ENCODE assay signal across 8 cellular contexts in the genomic region with DNA sequence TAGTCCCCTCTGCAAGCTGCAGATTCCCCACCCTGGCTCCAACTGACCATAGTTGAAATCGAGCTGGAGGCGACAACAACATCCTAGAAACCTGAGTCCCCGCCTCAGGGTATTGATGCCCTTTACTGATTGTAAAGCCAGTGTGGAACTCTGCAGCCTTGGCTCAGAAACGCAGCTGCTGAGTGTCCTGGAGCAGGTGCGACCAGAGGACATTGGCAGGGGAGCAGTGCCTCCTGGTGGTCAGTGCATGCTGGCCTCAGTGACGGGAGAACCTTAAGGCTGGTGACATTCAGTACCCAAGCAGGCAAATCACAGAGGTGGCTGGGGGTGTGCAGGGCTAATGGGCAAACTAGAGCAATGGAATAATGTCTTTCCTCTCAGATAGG. TPM values are rescaled to one million over a fixed set of nuclear protein-coding genes. Genes with fewer than 3 reads are reported as not detected.
A peak's percentile ranks its signal among the peaks of the same experiment; 100 is the strongest.
DNase-seq lines count a peak whose midpoint lies in the region; ATAC-seq and TF ChIP-seq lines count a peak whose summit lies in the region.

No MANE protein-coding gene starts in this region.

- DNase-seq in CD4-positive, alpha-beta memory T cell, result peak in 4 of 5 donors; percentile 8 to 46 (median 26)
- DNase-seq in LoVo (ENCODE audit: low spot score), result peak; percentile 52
- DNase-seq in WTC11 (ENCODE audit: low spot score), result peak; percentile 90
- peak; percentile 79 for DNase-seq in ecto neural progenitor cell (ENCODE audit: low spot score)
- DNase-seq in myocyte (ENCODE audit: low read depth), result peak; percentile 28
- DNase-seq in thoracic aorta (ENCODE audit: low spot score), result no peak
- no peak for DNase-seq in amniotic stem cell (lab: John Stamatoyannopoulos, UW)

- CTCF ChIA-PET in CD4-positive, alpha-beta memory T cell (lab: Charles Lee; ENCODE audit: partially characterized antibody), result interaction anchor here (0.9 to 1.0 kb wide), 2 partner anchors 29 to 561 kb away, joined by 4 read pairs; no protein-coding TSS in a partner anchor
- CTCF ChIA-PET in WTC11 (lab: Charles Lee), result interaction anchor here (0.7 to 2.1 kb wide), 10 partner anchors 10 to 247 kb away, joined by 3 to 15 read pairs (median 4); a partner anchor contains a TSS

- peaks cover 0 to 1% of the 10 kb centered on the region in 2 donors for H3K27me3 Mint-ChIP-seq in CD4-positive, alpha-beta memory T cell
- H3K27me3 Mint-ChIP-seq in WTC11 (ENCODE audit: low read depth), result no peaks in the 10 kb centered on the region; the same call in 1 of the 2 replicates

- no peak overlapping the region for H3K27ac ChIP-seq in CD4-positive, alpha-beta memory T cell (ENCODE audit: low read depth, low read length)
- H3K27ac ChIP-seq in thoracic aorta, result no peak overlapping the region

- no peaks in the 10 kb centered on the region for H3K4me1 Mint-ChIP-seq in CD4-positive, alpha-beta memory T cell
- peaks cover 6% of the 10 kb centered on the region for H3K4me1 Mint-ChIP-seq in WTC11

- intact Hi-C loops in CD4-positive, alpha-beta memory T cell (cut with micrococcal nuclease), result loop anchor here (1.0 kb wide), 1 partner anchor 109 kb away; a partner anchor contains a TSS

- peak; percentile 95 for ATAC-seq in WTC11
- ATAC-seq in thoracic aorta (ENCODE audit: insufficient number of reproducible peaks, low FRiP score, low read depth), result no peak
- ATAC-seq in GM18858 (IDR thresholded peaks at IDR 0.05; ENCODE audit: unreplicated experiment), result no peak

- H3K36me3 ChIP-seq in CD4-positive, alpha-beta memory T cell (ENCODE audit: insufficient read depth, low read length), result no peaks in the 10 kb centered on the region
- H3K36me3 ChIP-seq in thoracic aorta, result no peaks in the 10 kb centered on the region

- POLR2A ChIA-PET in CD4-positive, alpha-beta memory T cell (lab: Charles Lee; ENCODE audit: partially characterized antibody), result no interaction called here
- POLR2A ChIA-PET in WTC11 (lab: Charles Lee), result interaction anchor here (0.6 kb wide), 1 partner anchor 38 kb away, joined by 4 read pairs; no protein-coding TSS in a partner anchor

- no peak overlapping the region for H3K4me3 Mint-ChIP-seq in CD4-positive, alpha-beta memory T cell
- peak overlapping the region; percentile 66 for H3K4me3 Mint-ChIP-seq in WTC11

- H3K4me3 ChIP-seq in CD4-positive, alpha-beta memory T cell (ENCODE audit: low read length in 2 of 2), result no peak overlapping the region
- H3K4me3 ChIP-seq in thoracic aorta, result no peak overlapping the region

- H3K9me3 ChIP-seq in CD4-positive, alpha-beta memory T cell (ENCODE audit: control insufficient read depth in 1 of 2, low read length in 2 of 2), result no peaks in the 10 kb centered on the region
- H3K9me3 ChIP-seq in thoracic aorta, result no peaks in the 10 kb centered on the region

- H3K36me3 Mint-ChIP-seq in CD4-positive, alpha-beta memory T cell, result no peaks in the 10 kb centered on the region
- no peaks in the 10 kb centered on the region for H3K36me3 Mint-ChIP-seq in WTC11

- H3K4me1 ChIP-seq in CD4-positive, alpha-beta memory T cell (ENCODE audit: insufficient read depth, low read length), result no peaks in the 10 kb centered on the region
- no peaks in the 10 kb centered on the region for H3K4me1 ChIP-seq in thoracic aorta (ENCODE audit: control insufficient read depth in 1 of 2, low read depth in 2 of 2)

- peaks cover 0 to 3% (median 0%) of the 10 kb centered on the region in 8 donors for H3K9me3 Mint-ChIP-seq in CD4-positive, alpha-beta memory T cell
- H3K9me3 Mint-ChIP-seq in WTC11, result peaks cover 5% of the 10 kb centered on the region; the same call in 1 of the 2 replicates

- no peak overlapping the region for H3K27ac Mint-ChIP-seq in CD4-positive, alpha-beta memory T cell
- no peak overlapping the region for H3K27ac Mint-ChIP-seq in WTC11

- TF ChIP-seq CTCF in WTC11 (IDR thresholded peaks at IDR 0.05) (peak; percentile 85), thoracic aorta (IDR thresholded peaks at IDR 0.05) (peak; percentile 51)

- no peaks in the 10 kb centered on the region for H3K27me3 ChIP-seq in CD4-positive, alpha-beta memory T cell (ENCODE audit: insufficient read depth, low read length)
- H3K27me3 ChIP-seq in thoracic aorta (replicated peaks; ENCODE audit: insufficient read depth), result no peaks in the 10 kb centered on the region

TF ChIP-seq in WTC11, 78 proteins besides CTCF, POLR2A, EP300 and RAD21 (continues in another document):
- TF ChIP-seq ZNF671 (CRISPR knock-in tag; IDR thresholded peaks at IDR 0.05) (no peak), TCF7 (CRISPR knock-in tag; IDR thresholded peaks at IDR 0.05; ENCODE audit: low read depth) (no peak)
- TF ChIP-seq, protein P1, sequence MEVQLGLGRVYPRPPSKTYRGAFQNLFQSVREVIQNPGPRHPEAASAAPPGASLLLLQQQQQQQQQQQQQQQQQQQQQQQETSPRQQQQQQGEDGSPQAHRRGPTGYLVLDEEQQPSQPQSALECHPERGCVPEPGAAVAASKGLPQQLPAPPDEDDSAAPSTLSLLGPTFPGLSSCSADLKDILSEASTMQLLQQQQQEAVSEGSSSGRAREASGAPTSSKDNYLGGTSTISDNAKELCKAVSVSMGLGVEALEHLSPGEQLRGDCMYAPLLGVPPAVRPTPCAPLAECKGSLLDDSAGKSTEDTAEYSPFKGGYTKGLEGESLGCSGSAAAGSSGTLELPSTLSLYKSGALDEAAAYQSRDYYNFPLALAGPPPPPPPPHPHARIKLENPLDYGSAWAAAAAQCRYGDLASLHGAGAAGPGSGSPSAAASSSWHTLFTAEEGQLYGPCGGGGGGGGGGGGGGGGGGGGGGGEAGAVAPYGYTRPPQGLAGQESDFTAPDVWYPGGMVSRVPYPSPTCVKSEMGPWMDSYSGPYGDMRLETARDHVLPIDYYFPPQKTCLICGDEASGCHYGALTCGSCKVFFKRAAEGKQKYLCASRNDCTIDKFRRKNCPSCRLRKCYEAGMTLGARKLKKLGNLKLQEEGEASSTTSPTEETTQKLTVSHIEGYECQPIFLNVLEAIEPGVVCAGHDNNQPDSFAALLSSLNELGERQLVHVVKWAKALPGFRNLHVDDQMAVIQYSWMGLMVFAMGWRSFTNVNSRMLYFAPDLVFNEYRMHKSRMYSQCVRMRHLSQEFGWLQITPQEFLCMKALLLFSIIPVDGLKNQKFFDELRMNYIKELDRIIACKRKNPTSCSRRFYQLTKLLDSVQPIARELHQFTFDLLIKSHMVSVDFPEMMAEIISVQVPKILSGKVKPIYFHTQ (CRISPR knock-in tag; IDR thresholded peaks at IDR 0.05), result no peak
- TF ChIP-seq, protein P2, sequence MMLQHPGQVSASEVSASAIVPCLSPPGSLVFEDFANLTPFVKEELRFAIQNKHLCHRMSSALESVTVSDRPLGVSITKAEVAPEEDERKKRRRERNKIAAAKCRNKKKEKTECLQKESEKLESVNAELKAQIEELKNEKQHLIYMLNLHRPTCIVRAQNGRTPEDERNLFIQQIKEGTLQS (CRISPR knock-in tag; conservative IDR thresholded peaks at IDR 0.05), result no peak
- TF ChIP-seq, protein P3, sequence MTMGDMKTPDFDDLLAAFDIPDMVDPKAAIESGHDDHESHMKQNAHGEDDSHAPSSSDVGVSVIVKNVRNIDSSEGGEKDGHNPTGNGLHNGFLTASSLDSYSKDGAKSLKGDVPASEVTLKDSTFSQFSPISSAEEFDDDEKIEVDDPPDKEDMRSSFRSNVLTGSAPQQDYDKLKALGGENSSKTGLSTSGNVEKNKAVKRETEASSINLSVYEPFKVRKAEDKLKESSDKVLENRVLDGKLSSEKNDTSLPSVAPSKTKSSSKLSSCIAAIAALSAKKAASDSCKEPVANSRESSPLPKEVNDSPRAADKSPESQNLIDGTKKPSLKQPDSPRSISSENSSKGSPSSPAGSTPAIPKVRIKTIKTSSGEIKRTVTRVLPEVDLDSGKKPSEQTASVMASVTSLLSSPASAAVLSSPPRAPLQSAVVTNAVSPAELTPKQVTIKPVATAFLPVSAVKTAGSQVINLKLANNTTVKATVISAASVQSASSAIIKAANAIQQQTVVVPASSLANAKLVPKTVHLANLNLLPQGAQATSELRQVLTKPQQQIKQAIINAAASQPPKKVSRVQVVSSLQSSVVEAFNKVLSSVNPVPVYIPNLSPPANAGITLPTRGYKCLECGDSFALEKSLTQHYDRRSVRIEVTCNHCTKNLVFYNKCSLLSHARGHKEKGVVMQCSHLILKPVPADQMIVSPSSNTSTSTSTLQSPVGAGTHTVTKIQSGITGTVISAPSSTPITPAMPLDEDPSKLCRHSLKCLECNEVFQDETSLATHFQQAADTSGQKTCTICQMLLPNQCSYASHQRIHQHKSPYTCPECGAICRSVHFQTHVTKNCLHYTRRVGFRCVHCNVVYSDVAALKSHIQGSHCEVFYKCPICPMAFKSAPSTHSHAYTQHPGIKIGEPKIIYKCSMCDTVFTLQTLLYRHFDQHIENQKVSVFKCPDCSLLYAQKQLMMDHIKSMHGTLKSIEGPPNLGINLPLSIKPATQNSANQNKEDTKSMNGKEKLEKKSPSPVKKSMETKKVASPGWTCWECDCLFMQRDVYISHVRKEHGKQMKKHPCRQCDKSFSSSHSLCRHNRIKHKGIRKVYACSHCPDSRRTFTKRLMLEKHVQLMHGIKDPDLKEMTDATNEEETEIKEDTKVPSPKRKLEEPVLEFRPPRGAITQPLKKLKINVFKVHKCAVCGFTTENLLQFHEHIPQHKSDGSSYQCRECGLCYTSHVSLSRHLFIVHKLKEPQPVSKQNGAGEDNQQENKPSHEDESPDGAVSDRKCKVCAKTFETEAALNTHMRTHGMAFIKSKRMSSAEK (CRISPR knock-in tag; IDR thresholded peaks at IDR 0.05; ENCODE audit: borderline replicate concordance), result no peak
- TF ChIP-seq, protein P4, sequence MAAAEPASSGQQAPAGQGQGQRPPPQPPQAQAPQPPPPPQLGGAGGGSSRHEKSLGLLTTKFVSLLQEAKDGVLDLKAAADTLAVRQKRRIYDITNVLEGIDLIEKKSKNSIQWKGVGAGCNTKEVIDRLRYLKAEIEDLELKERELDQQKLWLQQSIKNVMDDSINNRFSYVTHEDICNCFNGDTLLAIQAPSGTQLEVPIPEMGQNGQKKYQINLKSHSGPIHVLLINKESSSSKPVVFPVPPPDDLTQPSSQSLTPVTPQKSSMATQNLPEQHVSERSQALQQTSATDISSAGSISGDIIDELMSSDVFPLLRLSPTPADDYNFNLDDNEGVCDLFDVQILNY (CRISPR knock-in tag; IDR thresholded peaks at IDR 0.05), result no peak

RNA-seq across cellular contexts. Expression of a gene that starts 20.4 kb away (rescaled TPM):
- 10 to 100 TPM; 31.3 to 32.4 TPM for total RNA-seq in CD4-positive, alpha-beta memory T cell
- polyA plus RNA-seq in CD4-positive, alpha-beta memory T cell, result 1 to 10 TPM; 3.1 to 5.1 TPM
- 22.1 to 26.2 TPM (median 25.0 TPM) in 3 replicates for total RNA-seq in WTC11 (2021)
- 12.2 and 16.8 TPM in 2 replicates for total RNA-seq in myocyte
- 5.2 TPM for polyA plus RNA-seq in myocyte (2012)
- total RNA-seq in thoracic aorta, result 10 to 100 TPM in 1 of 2 donors, 1 to 10 TPM in 1; 9.1 to 26.9 TPM

RNA-seq across cellular contexts. Expression of a gene that starts 56.4 kb away (rescaled TPM):
- 1 to 10 TPM; 2.2 to 2.4 TPM for total RNA-seq in CD4-positive, alpha-beta memory T cell
- under 1 TPM in 1 of 2 donors, not detected in 1; 0.42 TPM for polyA plus RNA-seq in CD4-positive, alpha-beta memory T cell
- total RNA-seq in WTC11 (2021) (1.0 to 2.0 TPM (median 1.7 TPM) in 3 replicates), myocyte (1.2 and 4.0 TPM in 2 replicates), thoracic aorta (1 to 10 TPM; 1.1 to 2.2 TPM)
- polyA plus RNA-seq in myocyte (2012), result 0.63 TPM

Comparison
In these comparisons a context has a peak if more than half of its experiments do, and no peak if none do; other contexts are left out.
1. DNase-seq: peak in CD4-positive, alpha-beta memory T cell (4 of 5), LoVo (single experiment), WTC11 (single experiment), ecto neural progenitor cell (single experiment) and myocyte (single experiment); none in thoracic aorta (single experiment) and amniotic stem cell (single experiment).